ENCODE assay signal across 22 cellular contexts in genomic region chr2:16832910-16833309, GRCh38.
"Had no signal": no experiment of that assay in that cellular context is flagged by ENCODE, and none has a peak within 500 bp of the region (broad histone marks: within the 10 kb centered on the region; RNA-seq: fewer than 3 reads in every experiment).

No MANE protein-coding gene starts in this region.

- H3K4me1 ChIP-seq: prostate gland, thyroid gland had no signal

- H3K4me3 ChIP-seq: prostate gland, skin epidermis, thyroid gland had no signal

- H3K36me3 ChIP-seq: brain microvascular endothelial cell, prostate gland, thyroid gland had no signal

- H3K27ac ChIP-seq: brain microvascular endothelial cell, prostate gland, skin epidermis, thyroid gland had no signal

- ATAC-seq: activated CD8-positive, alpha-beta T cell treated with anti-CD3 and anti-CD28 coated beads, Interleukin-2, amount 10 ng/mL, durations not matched to agents 7 days and 5 days; natural killer cell treated with Interleukin-12 subunit alpha and Interleukin-12 subunit beta and Interleukin-15 and Interleukin-18, amount 100 ng/mL, for 72 hours; right cardiac atrium; stimulated activated naive B cell treated with anti-CD40 and anti-IgM and Interleukin-4, amounts not matched to agents 10 μg/mL and 1 μg/mL and 100 μg/mL, for 72 hours had no signal

- H3K27me3 ChIP-seq: brain microvascular endothelial cell, thyroid gland had no signal

- H3K9me3 ChIP-seq: prostate gland, thyroid gland had no signal

- DNase-seq: activated CD4-positive, alpha-beta T cell treated with anti-CD3 and anti-CD28 coated beads for 4 hours; activated CD8-positive, alpha-beta memory T cell treated with anti-CD3 and anti-CD28 coated beads, Interleukin-2, amount 50 U/mL, for 4 hours; activated CD8-positive, alpha-beta T cell treated with anti-CD3 and anti-CD28 coated beads, Interleukin-2, amount 10 ng/mL, durations not matched to agents 7 days and 5 days; activated gamma-delta T cell; activated naive CD8-positive, alpha-beta T cell treated with anti-CD3 and anti-CD28 coated beads for 36 hours; activated T-cell treated with anti-CD3 and anti-CD28 coated beads, Interleukin-2, amount 50 U/mL, for 48 hours; amygdala; brain microvascular endothelial cell; cortex of kidney; effector CD4-positive, alpha-beta T cell; foreskin melanocyte; kidney glomerular epithelial cell; mesendoderm; right cardiac atrium; stimulated activated CD4-positive, alpha-beta T cell treated with anti-CD3 and anti-CD28 coated beads, Interleukin-15, amount 100 ng/mL, for 24 hours; stimulated activated CD4-positive, alpha-beta T cell treated with anti-CD3 and anti-CD28 coated beads, Interleukin-4, amount 100 ng/mL, for 1 hour; stimulated activated naive B cell treated with anti-CD40 and anti-IgM and Interleukin-4, amounts not matched to agents 10 μg/mL and 1 μg/mL and 100 μg/mL, for 72 hours; T1000; thyroid gland had no signal
